10 cellular contexts compared by ENCODE assay signal in genomic region chr1:8259498-8260290, GRCh38. TPM values are rescaled to one million over a fixed set of nuclear protein-coding genes. Genes with fewer than 3 reads are reported as not detected.
DNase-seq lines count a peak whose midpoint lies in the region; ATAC-seq, FAIRE-seq and TF ChIP-seq lines count a peak whose summit lies in the region.
"Had no signal": no experiment of that assay in that cellular context is flagged by ENCODE, and none has a peak within 500 bp of the region (broad histone marks: within the 10 kb centered on the region; RNA-seq: fewer than 3 reads in every experiment).

No MANE protein-coding gene starts in this region.

- no peak for TF ChIP-seq RAD21 in HepG2 (CRISPR knock-in tag; IDR thresholded peaks at IDR 0.05)

- peaks cover 38% of the 10 kb centered on the region for H3K4me1 Mint-ChIP-seq in MCF 10A (ENCODE audit: insufficient read depth, unreplicated experiment)
- H3K4me1 Mint-ChIP-seq: brain had no signal

- ATAC-seq in HepG2 = peak; percentile 69
- ATAC-seq in upper lobe of left lung (ENCODE audit: low FRiP score in 2 of 2) = peak; percentile 55 to 82
- ATAC-seq in HG03045 (IDR thresholded peaks at IDR 0.05; ENCODE audit: unreplicated experiment) = no peak

- H3K27ac ChIP-seq in HepG2 (ENCODE audit: extremely low read length, insufficient read depth, low read length) (peak overlapping the region; percentile 91), upper lobe of left lung (peak overlapping the region; percentile 73 to 84 (median 80))

- H3K4me3 ChIP-seq in HepG2 (replicated peaks in 1 of 3; ENCODE audit: insufficient read depth in 1 of 3, low read depth in 2 of 3, low read length in 3 of 3) (peak overlapping the region; percentile 31 to 53 (median 32)), upper lobe of left lung (peak overlapping the region in 1 of 4 donors; percentile 12)

- no peaks in the 10 kb centered on the region for H3K36me3 ChIP-seq in HepG2 (replicated peaks in 1 of 2; ENCODE audit: control insufficient read depth in 1 of 2, insufficient read depth in 2 of 2, low read length in 2 of 2)
- H3K36me3 ChIP-seq in upper lobe of left lung = no peaks in the 10 kb centered on the region

- H3K27ac Mint-ChIP-seq in MCF 10A (ENCODE audit: low read depth, unreplicated experiment) = peak overlapping the region; percentile 98

- 4% methylated on average over 13 of the region's 13 CpGs for WGBS in HepG2 (ENCODE audit: low lambda C conversion rate)
- WGBS in upper lobe of left lung, 2 donors = 33 to 34% methylated on average over 13 of the region's 13 CpGs

- no peaks in the 10 kb centered on the region for H3K9me3 ChIP-seq in HepG2 (ENCODE audit: low read length)
- no peaks in the 10 kb centered on the region for H3K9me3 ChIP-seq in upper lobe of left lung

- in situ Hi-C loops in HepG2 (cut with HindIII; ENCODE audit: extremely low pct_ligation_motif_present, low pct_unique_long_range_greater_than_20kb) = no loop called here

- POLR2A ChIA-PET in MCF 10A (lab: Yijun Ruan, JAX) (interaction anchor here (0.5 to 4.0 kb wide), 54 partner anchors 9 to 377 kb away, joined by 3 to 55 read pairs (median 5); partner anchors contain the start of gene PARK7), HepG2 (lab: Yijun Ruan, JAX) (interaction anchor here (1.1 to 3.2 kb wide), 15 partner anchors 11 to 241 kb away, joined by 4 to 23 read pairs (median 8); partner anchors contain the start of gene ERRFI1)

- H3K4me3 Mint-ChIP-seq in MCF 10A (ENCODE audit: unreplicated experiment) = peak overlapping the region; percentile 59
- H3K4me3 Mint-ChIP-seq: brain had no signal

- no peak overlapping the region for H2AFZ ChIP-seq in HepG2 (ENCODE audit: low read length)

- intact Hi-C loops in MCF 10A (cut with micrococcal nuclease) = no loop called here
- intact Hi-C loops in HepG2 (cut with micrococcal nuclease; ENCODE audit: unreplicated experiment) = loop anchor here (1.0 to 5.0 kb wide), 6 partner anchors 20 to 232 kb away; no protein-coding TSS in a partner anchor

- no peaks in the 10 kb centered on the region for H3K9me3 Mint-ChIP-seq in MCF 10A (ENCODE audit: unreplicated experiment)

- no peaks in the 10 kb centered on the region for H3K27me3 Mint-ChIP-seq in MCF 10A (ENCODE audit: insufficient read depth, unreplicated experiment)

- H4K20me1 ChIP-seq in HepG2 (ENCODE audit: insufficient read depth, low read length) = no peaks in the 10 kb centered on the region

- TF ChIP-seq POLR2A in HepG2 (IDR thresholded peaks at IDR 0.05; ENCODE audit: insufficient read depth in 1 of 2, low read depth in 2 of 2, low read length in 2 of 2) (no peak), upper lobe of left lung (IDR thresholded peaks at IDR 0.05) (peak in 1 of 4 donors; percentile 10)

- H3K27me3 ChIP-seq in HepG2 (ENCODE audit: control insufficient read depth in 1 of 2, insufficient read depth in 2 of 2, low read length in 2 of 2) (no peaks in the 10 kb centered on the region), upper lobe of left lung (no peaks in the 10 kb centered on the region)

- CTCF ChIA-PET in MCF 10A (lab: Yijun Ruan, JAX) = interaction anchor here (0.5 to 1.5 kb wide), 10 partner anchors 10 to 588 kb away, joined by 3 to 8 read pairs (median 3); no protein-coding TSS in a partner anchor
- CTCF ChIA-PET in HepG2 (lab: Yijun Ruan, JAX; ENCODE audit: low intra/inter-chr PET ratio, low total read pairs) = no interaction called here

- peak overlapping the region; percentile 61 for H3K9ac ChIP-seq in HepG2 (ENCODE audit: insufficient read depth, low read depth, low read length)

- DNase-seq in DMS53 (lab: John Stamatoyannopoulos, UW) (peak; percentile 83), DMS53 treated with DMSO at 0.1 percent for 48 hours (lab: John Stamatoyannopoulos, UW; ENCODE audit: unreplicated experiment) (no peak), MCF 10A (ENCODE audit: unreplicated experiment) (peak; percentile 93), HepG2 (ENCODE audit: low spot score) (peak; percentile 89), upper lobe of left lung (peak in 1 of 2 donors; percentile 71), GM19238 (ENCODE audit: insufficient read length, low spot score) (no peak), hippocampal formation (lab: John Stamatoyannopoulos, UW) (no peak)

- H3K4me1 ChIP-seq in HepG2 (ENCODE audit: insufficient read depth, low read length) (peaks cover 74% of the 10 kb centered on the region), upper lobe of left lung (peaks cover 18 to 29% (median 24%) of the 10 kb centered on the region in 4 donors)

- no peak for FAIRE-seq in HepG2 (lab: Jason Lieb, UNC)

- TF ChIP-seq EP300 in HepG2 (IDR thresholded peaks at IDR 0.05; ENCODE audit: low read depth in 2 of 2, low read length in 2 of 2) (peak; percentile 24 to 89; a peak in 3 of 4 replicates), HepG2 (CRISPR knock-in tag; IDR thresholded peaks at IDR 0.05; ENCODE audit: borderline replicate concordance) (no peak), upper lobe of left lung (IDR thresholded peaks at IDR 0.05) (peak in 2 of 4 donors; percentile 84 to 95)

- no peaks in the 10 kb centered on the region for H3K36me3 Mint-ChIP-seq in MCF 10A (ENCODE audit: insufficient read depth, unreplicated experiment)
- H3K36me3 Mint-ChIP-seq: brain had no signal

- no peak for TF ChIP-seq CTCF in MCF 10A (IDR thresholded peaks at IDR 0.05; ENCODE audit: unreplicated experiment)
- no peak for TF ChIP-seq CTCF in HepG2 (CRISPR knock-in tag; IDR thresholded peaks at IDR 0.05)
- TF ChIP-seq CTCF in upper lobe of left lung (IDR thresholded peaks at IDR 0.05) = no peak

- TSS peak; percentile 71 for BruUV-seq in MCF 10A (replicated peaks; lab: Mats Ljungman, UMichigan)
- BruUV-seq in HepG2 (replicated peaks; lab: Mats Ljungman, UMichigan) = TSS peak; percentile 70

- no peaks in the 10 kb centered on the region for H3K79me2 ChIP-seq in HepG2 (ENCODE audit: insufficient read depth, low read length)

- peak overlapping the region; percentile 91 for H3K4me2 ChIP-seq in HepG2 (ENCODE audit: low read depth, low read length)

TF ChIP-seq in HepG2, 621 proteins besides CTCF, POLR2A, EP300 and RAD21 (continues in another document):
- TF ChIP-seq E2F5 (CRISPR knock-in tag; conservative IDR thresholded peaks at IDR 0.05) (no peak), ZNF503 (CRISPR knock-in tag; IDR thresholded peaks at IDR 0.05) (no peak; the same call in 1 of the 2 replicates), SP5 (CRISPR knock-in tag; IDR thresholded peaks at IDR 0.05; ENCODE audit: borderline replicate concordance, low read depth) (0 out of 2 replicates have a peak, but pooled peaks have one; percentile 22), ZNF614 (CRISPR knock-in tag; IDR thresholded peaks at IDR 0.05; ENCODE audit: borderline replicate concordance) (no peak), GZF1 (CRISPR knock-in tag; IDR thresholded peaks at IDR 0.05) (no peak), SALL1 (CRISPR knock-in tag; IDR thresholded peaks at IDR 0.05) (peak; percentile 51), NAIF1 (CRISPR knock-in tag; IDR thresholded peaks at IDR 0.05; ENCODE audit: borderline replicate concordance) (no peak), ZSCAN31 (CRISPR knock-in tag; IDR thresholded peaks at IDR 0.05; ENCODE audit: low read depth) (no peak)

RNA-seq across cellular contexts. Expression of gene SLC45A1, which starts 58.2 kb away (rescaled TPM):
- total RNA-seq in MCF 10A (2022) = 0.29 and 0.30 TPM in 2 replicates
- not detected in 2 replicates for total RNA-seq in HepG2 (2016; rRNA removed; fragmentation: Illumina TruSeq; extraction: Trizol)
- not detected in 2 replicates for total RNA-seq in HepG2 (2016; cell fraction: cytosol; rRNA removed; fragmentation: Illumina TruSeq; extraction: Trizol; ENCODE audit: low read depth)
- not detected in 2 replicates for total RNA-seq in HepG2 (2016; cell fraction: insoluble cytoplasmic fraction; rRNA removed; fragmentation: Illumina TruSeq; extraction: Trizol)
- total RNA-seq in HepG2 (2016; cell fraction: membrane; rRNA removed; fragmentation: Illumina TruSeq; extraction: Trizol) = not detected in 2 replicates
- total RNA-seq in HepG2 (2016; cell fraction: nucleus; rRNA removed; fragmentation: Illumina TruSeq; extraction: Trizol) = not detected in 2 replicates
- 0.05 TPM in 1 of 2 replicates, not detected in the other for polyA plus RNA-seq in HepG2 (2011; rRNA removed)
- polyA plus RNA-seq in HepG2 (2011; cell fraction: cytosol; rRNA removed) = 0.03 TPM in 1 of 2 replicates, not detected in the other
- polyA plus RNA-seq in HepG2 (2011; cell fraction: nucleus; rRNA removed) = 0.09 TPM in 1 of 2 replicates, not detected in the other
- polyA plus RNA-seq in HepG2 (2012) = not detected in 2 replicates
- polyA plus RNA-seq in HepG2 (2016; cell fraction: cytosol; fragmentation: Illumina TruSeq; extraction: Trizol; ENCODE audit: low read depth) = not detected in 2 replicates
- not detected in 2 replicates for polyA plus RNA-seq in HepG2 (2016; cell fraction: insoluble cytoplasmic fraction; fragmentation: Illumina TruSeq; extraction: Trizol; ENCODE audit: low read depth)
- not detected in 2 replicates for polyA plus RNA-seq in HepG2 (2016; cell fraction: membrane; fragmentation: Illumina TruSeq; extraction: Trizol; ENCODE audit: low read depth)
- polyA plus RNA-seq in HepG2 (2016; cell fraction: nucleus; fragmentation: Illumina TruSeq; extraction: Trizol; ENCODE audit: insufficient read depth, low read depth) = not detected in 2 replicates
- polyA minus RNA-seq in HepG2 (2011; rRNA and poly(A)+ RNA removed; ENCODE audit: low replicate concordance) = not detected in 2 replicates
- not detected in 2 replicates for polyA minus RNA-seq in HepG2 (2011; cell fraction: cytosol; rRNA and poly(A)+ RNA removed)
- not detected in 2 replicates for polyA minus RNA-seq in HepG2 (2011; cell fraction: nucleus; rRNA and poly(A)+ RNA removed)
- total RNA-seq in upper lobe of left lung = 1 to 10 TPM in 2 of 6 donors, under 1 TPM in 2, not detected in 2; 0.91 to 1.4 (median 1.0) TPM
- total RNA-seq: OCI-LY7 had no signal

Comparison
In these comparisons a context has a peak if more than half of its experiments do, and no peak if none do; other contexts are left out.
1. DNase-seq: peak in DMS53 (single experiment), MCF 10A (single experiment) and HepG2 (single experiment); none in DMS53 treated with DMSO at 0.1 percent for 48 hours (single experiment), GM19238 (single experiment) and hippocampal formation (0 of 2).